ENCODE assay signal across 22 cellular contexts in the genomic region with DNA sequence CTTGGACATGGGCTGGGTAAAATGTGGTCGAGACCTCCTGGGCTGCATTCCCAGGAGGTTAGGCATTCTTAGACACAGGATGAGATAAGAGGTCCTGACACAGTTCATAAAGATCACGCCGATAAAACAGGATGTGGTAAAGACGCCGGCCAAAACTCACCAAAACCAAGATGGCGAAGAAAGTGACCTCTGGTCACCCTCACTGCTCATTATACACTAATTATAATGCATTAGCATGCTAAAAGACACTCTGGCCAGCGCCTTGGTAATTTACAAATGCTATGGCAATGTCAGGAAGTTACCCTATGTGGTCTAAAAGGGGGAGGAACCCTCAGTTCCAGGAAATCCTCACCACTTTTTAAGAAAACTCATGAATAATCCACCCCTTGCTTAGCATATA.
A peak's percentile ranks its signal among the peaks of the same experiment; 100 is the strongest.
DNase-seq lines count a peak whose midpoint lies in the region; ATAC-seq and FAIRE-seq lines count a peak whose summit lies in the region.
"Had no signal": no experiment of that assay in that cellular context is flagged by ENCODE, and none has a peak within 500 bp of the region (broad histone marks: within the 10 kb centered on the region; RNA-seq: fewer than 3 reads in every experiment).

No MANE protein-coding gene starts in this region.

- CTCF ChIA-PET in naive thymus-derived CD4-positive, alpha-beta T cell (lab: Charles Lee): no interaction called here

- no peak for FAIRE-seq in RCC 7860 (lab: Jason Lieb, UNC)
- FAIRE-seq: D721Med, GM12892, H1 had no signal

- peaks cover 7 to 20% (median 9%) of the 10 kb centered on the region in 11 donors for H3K9me3 Mint-ChIP-seq in naive thymus-derived CD4-positive, alpha-beta T cell

- no peak overlapping the region for H3K4me3 ChIP-seq in naive thymus-derived CD4-positive, alpha-beta T cell (ENCODE audit: low read length)
- H3K4me3 ChIP-seq: PC-9 had no signal

- H3K27ac ChIP-seq in naive thymus-derived CD4-positive, alpha-beta T cell (ENCODE audit: low read depth, low read length): no peak overlapping the region
- H3K27ac ChIP-seq: KMS-11, PC-9, RWPE1 had no signal

- intact Hi-C loops in naive thymus-derived CD4-positive, alpha-beta T cell (cut with micrococcal nuclease): no loop called here

- H3K27me3 ChIP-seq in naive thymus-derived CD4-positive, alpha-beta T cell (ENCODE audit: control insufficient read depth in 2 of 2, insufficient read depth in 2 of 2, low read length in 2 of 2): no peaks in the 10 kb centered on the region

- H3K4me1 Mint-ChIP-seq in naive thymus-derived CD4-positive, alpha-beta T cell: no peaks in the 10 kb centered on the region
- H3K4me1 Mint-ChIP-seq: IgD-negative memory B cell had no signal

- H3K27me3 Mint-ChIP-seq in naive thymus-derived CD4-positive, alpha-beta T cell: peaks cover 0 to 4% (median 0%) of the 10 kb centered on the region in 5 donors
- H3K27me3 Mint-ChIP-seq: CD4-positive, alpha-beta T cell; IgD-negative memory B cell had no signal

- H3K36me3 Mint-ChIP-seq in naive thymus-derived CD4-positive, alpha-beta T cell: peaks cover 0 to 4% (median 0%) of the 10 kb centered on the region in 5 donors
- H3K36me3 Mint-ChIP-seq: IgD-negative memory B cell had no signal

- no peaks in the 10 kb centered on the region for H3K4me1 ChIP-seq in naive thymus-derived CD4-positive, alpha-beta T cell (ENCODE audit: control insufficient read depth in 2 of 2, insufficient read depth in 2 of 2, low read length in 2 of 2)

- DNase-seq in A172 (ENCODE audit: low spot score) (peak; percentile 79), EL (peak; percentile 48), RCC 7860 (ENCODE audit: low spot score) (peak; percentile 57), glomerular visceral epithelial cell (ENCODE audit: extremely low spot score) (peak; percentile 33), SKM-1 treated with dmso at 0.1 percent for 144 hours (lab: John Stamatoyannopoulos, UW; ENCODE audit: unreplicated experiment) (no peak)
- DNase-seq in naive thymus-derived CD4-positive, alpha-beta T cell: no peak
- DNase-seq in stimulated activated CD4-positive, alpha-beta T cell treated with anti-CD3 and anti-CD28 coated beads, Interleukin-4, amount 100 ng/mL, for 1 hour: no peak
- DNase-seq in stimulated activated CD4-positive, alpha-beta T cell treated with anti-CD3 and anti-CD28 coated beads, Interleukin-2, amount 100 ng/mL, for 24 hours: no peak
- DNase-seq: 8988T; CD4-positive, alpha-beta T cell; GF-D8; NCI-H2029; NCI-H446 treated with DMSO at 0.1 percent for 48 hours; PC-9; SHP77 had no signal

- POLR2A ChIA-PET in naive thymus-derived CD4-positive, alpha-beta T cell (lab: Charles Lee): no interaction called here

- H3K36me3 ChIP-seq in naive thymus-derived CD4-positive, alpha-beta T cell (ENCODE audit: control insufficient read depth in 2 of 3, insufficient read depth in 3 of 3, low read length in 3 of 3): no peaks in the 10 kb centered on the region

- H3K9me3 ChIP-seq in naive thymus-derived CD4-positive, alpha-beta T cell (ENCODE audit: control insufficient read depth in 2 of 3, low read length in 3 of 3): no peaks in the 10 kb centered on the region

- H3K4me3 Mint-ChIP-seq in naive thymus-derived CD4-positive, alpha-beta T cell: no peak overlapping the region
- H3K4me3 Mint-ChIP-seq: CD4-positive, alpha-beta T cell; IgD-negative memory B cell had no signal

- ATAC-seq in naive thymus-derived CD4-positive, alpha-beta T cell: no peak
- ATAC-seq: HCT116 had no signal

- no peak overlapping the region for H3K27ac Mint-ChIP-seq in naive thymus-derived CD4-positive, alpha-beta T cell
- H3K27ac Mint-ChIP-seq: CD4-positive, alpha-beta T cell; IgD-negative memory B cell had no signal

Comparison
In these comparisons a context has a peak if more than half of its experiments do, and no peak if none do; other contexts are left out.
1. DNase-seq: peak in A172 (single experiment), EL (single experiment), RCC 7860 (single experiment) and glomerular visceral epithelial cell (single experiment); none in SKM-1 treated with dmso at 0.1 percent for 144 hours (single experiment), naive thymus-derived CD4-positive, alpha-beta T cell (0 of 9), stimulated activated CD4-positive, alpha-beta T cell treated with anti-CD3 and anti-CD28 coated beads, Interleukin-4, amount 100 ng/mL, for 1 hour (single experiment) and stimulated activated CD4-positive, alpha-beta T cell treated with anti-CD3 and anti-CD28 coated beads, Interleukin-2, amount 100 ng/mL, for 24 hours (0 of 2).